Comparison of ENCODE assay signal across 1 cellular context in genomic region chr7:457814-458510, GRCh38.
TF ChIP-seq lines count a peak whose summit lies in the region.

No MANE protein-coding gene starts in this region.

TF ChIP-seq in H1, 55 proteins besides CTCF, POLR2A, EP300 and RAD21:
- TF ChIP-seq JUND (IDR thresholded peaks at IDR 0.05; ENCODE audit: low read length) (no peak), RBBP5 (IDR thresholded peaks at IDR 0.05; ENCODE audit: borderline replicate concordance, low read depth, low read length) (no peak), YY1 (IDR thresholded peaks at IDR 0.05; ENCODE audit: low read depth, low read length) (no peak), BRCA1 (IDR thresholded peaks at IDR 0.05; ENCODE audit: low read depth, low read length) (no peak), CHD1 (IDR thresholded peaks at IDR 0.05; ENCODE audit: low read depth, low read length) (no peak), SIX5 (IDR thresholded peaks at IDR 0.05; ENCODE audit: low read depth, low read length) (no peak), EZH2 (IDR thresholded peaks at IDR 0.05; ENCODE audit: low read depth, low read length, severe bottlenecking) (no peak), SIN3A (conservative IDR thresholded peaks at IDR 0.05 in 1 of 2, IDR thresholded peaks at IDR 0.05 in 1 of 2; ENCODE audit: low read depth in 1 of 2, low read length in 2 of 2) (no peak), CHD7 (IDR thresholded peaks at IDR 0.05; ENCODE audit: insufficient replicate concordance, low read length) (no peak), POU5F1 (IDR thresholded peaks at IDR 0.05; ENCODE audit: low read depth, low read length) (no peak), SUZ12 (IDR thresholded peaks at IDR 0.05; ENCODE audit: low read length) (no peak), GTF2F1 (IDR thresholded peaks at IDR 0.05; ENCODE audit: borderline replicate concordance, low read depth, low read length) (no peak), USF2 (IDR thresholded peaks at IDR 0.05; ENCODE audit: low read length) (no peak), ASH2L (IDR thresholded peaks at IDR 0.05; ENCODE audit: low read length) (no peak), SP2 (IDR thresholded peaks at IDR 0.05; ENCODE audit: low read length) (no peak), JUN (IDR thresholded peaks at IDR 0.05; ENCODE audit: low read depth, low read length) (no peak), RFX5 (IDR thresholded peaks at IDR 0.05; ENCODE audit: borderline replicate concordance, low read depth, low read length) (no peak), CTBP2 (IDR thresholded peaks at IDR 0.05; ENCODE audit: borderline replicate concordance, insufficient read depth, insufficient read length, low read length) (no peak)
- TF ChIP-seq, protein P1, sequence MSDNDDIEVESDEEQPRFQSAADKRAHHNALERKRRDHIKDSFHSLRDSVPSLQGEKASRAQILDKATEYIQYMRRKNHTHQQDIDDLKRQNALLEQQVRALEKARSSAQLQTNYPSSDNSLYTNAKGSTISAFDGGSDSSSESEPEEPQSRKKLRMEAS (IDR thresholded peaks at IDR 0.05), result no peak
